ENCODE assay signal across 14 cellular contexts in the genomic region with DNA sequence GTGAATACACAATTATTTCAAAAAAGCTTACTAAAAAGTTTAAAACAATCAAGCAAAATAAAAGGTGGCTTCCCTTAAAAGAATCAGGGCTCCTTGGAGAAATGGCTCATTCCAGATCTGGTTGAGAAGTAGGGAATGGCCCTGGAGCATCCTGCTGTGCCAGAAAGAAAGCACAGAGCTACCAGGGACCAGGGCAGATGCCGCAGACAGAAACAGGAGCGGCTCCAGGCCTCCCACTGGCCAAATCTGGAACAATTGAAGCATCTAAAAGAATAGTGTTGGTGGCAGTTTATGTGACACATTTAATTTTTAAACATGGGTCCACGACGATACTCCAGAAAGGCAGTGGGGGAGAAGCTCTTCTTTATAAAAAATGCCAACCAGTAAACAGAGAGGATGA.
DNase-seq lines count a peak whose midpoint lies in the region; ATAC-seq and TF ChIP-seq lines count a peak whose summit lies in the region.
"Had no signal": no experiment of that assay in that cellular context is flagged by ENCODE, and none has a peak within 500 bp of the region (broad histone marks: within the 10 kb centered on the region; RNA-seq: fewer than 3 reads in every experiment).

No MANE protein-coding gene starts in this region.

- ATAC-seq in GM21360 (IDR thresholded peaks at IDR 0.05; ENCODE audit: unreplicated experiment) = no peak
- ATAC-seq: K562 had no signal

- H3K27ac ChIP-seq in spleen = no peak overlapping the region
- H3K27ac ChIP-seq: A549, BLaER1, HL-60 had no signal

- no peaks in the 10 kb centered on the region for H3K27me3 ChIP-seq in H7 (ENCODE audit: control insufficient read depth, insufficient read depth, low read length)
- no peaks in the 10 kb centered on the region for H3K27me3 ChIP-seq in spleen (replicated peaks in 1 of 7)
- H3K27me3 ChIP-seq: BLaER1 had no signal

- H3K4me3 ChIP-seq in H7 (ENCODE audit: insufficient read depth, low read depth, low read length) = no peak overlapping the region
- H3K4me3 ChIP-seq in spleen = no peak overlapping the region
- H3K4me3 ChIP-seq: A549, BLaER1, K562 had no signal

- H3K4me1 ChIP-seq in spleen = no peaks in the 10 kb centered on the region
- H3K4me1 ChIP-seq: BLaER1 had no signal

- no peak for TF ChIP-seq CTCF in spleen (IDR thresholded peaks at IDR 0.05 in 8 of 11, conservative IDR thresholded peaks at IDR 0.05 in 3 of 11)

- no peaks in the 10 kb centered on the region for H3K9me3 ChIP-seq in spleen
- H3K9me3 ChIP-seq: A549, BLaER1 had no signal

- TF ChIP-seq POLR2A in spleen (IDR thresholded peaks at IDR 0.05) = no peak

- intact Hi-C loops in spleen (cut with DNase I; ENCODE audit: low total_unique reads) = no loop called here

- 77 to 94% (median 88%) methylated on average over 4 of the region's 4 CpGs for WGBS in spleen, 5 donors

- DNase-seq in H7 (peak; percentile 71), cerebellum (ENCODE audit: low spot score) (peak; percentile 61), iPS-NIHi11 (ENCODE audit: low spot score) (peak; percentile 24), spleen (peak; percentile 2), NCI-H345 (lab: John Stamatoyannopoulos, UW) (no peak)
- DNase-seq in activated naive CD4-positive, alpha-beta T cell treated with Interleukin-2 at 50 U/mL for 16 hours = no peak
- DNase-seq: CD4-positive, CD25-positive, alpha-beta regulatory T cell; DMS53; GOT3 had no signal

- no peaks in the 10 kb centered on the region for H3K36me3 ChIP-seq in H7 (replicated peaks; ENCODE audit: control insufficient read depth, insufficient read depth, low read length)
- H3K36me3 ChIP-seq in spleen = no peaks in the 10 kb centered on the region

Comparison
In these comparisons a context has a peak if more than half of its experiments do, and no peak if none do; other contexts are left out.
1. DNase-seq: peak in H7 (single experiment), cerebellum (single experiment), iPS-NIHi11 (single experiment) and spleen (single experiment); none in activated naive CD4-positive, alpha-beta T cell treated with Interleukin-2 at 50 U/mL for 16 hours (single experiment) and NCI-H345 (single experiment).